ENCODE assay signal across 13 cellular contexts in genomic region chr3:73621388-73621787, GRCh38. TPM values are rescaled to one million over a fixed set of nuclear protein-coding genes. Genes with fewer than 3 reads are reported as not detected.
A peak's percentile ranks its signal among the peaks of the same experiment; 100 is the strongest.
DNase-seq lines count a peak whose midpoint lies in the region; ATAC-seq, FAIRE-seq and TF ChIP-seq lines count a peak whose summit lies in the region.
"Had no signal": no experiment of that assay in that cellular context is flagged by ENCODE, and none has a peak within 500 bp of the region (broad histone marks: within the 10 kb centered on the region; RNA-seq: fewer than 3 reads in every experiment).

No MANE protein-coding gene starts in this region.

- H3K4me2 ChIP-seq in osteoblast (ENCODE audit: insufficient read depth, low read length) = peak overlapping the region; percentile 90
- H3K4me2 ChIP-seq: KMS-11 had no signal

- H3K4me1 ChIP-seq in gastroesophageal sphincter = peaks cover 4 to 64% (median 6%) of the 10 kb centered on the region in 3 donors
- peaks cover 44% of the 10 kb centered on the region for H3K4me1 ChIP-seq in osteoblast (ENCODE audit: insufficient read depth, low read length)
- no peaks in the 10 kb centered on the region for H3K4me1 ChIP-seq in effector memory CD4-positive, alpha-beta T cell (ENCODE audit: control insufficient read depth, insufficient read depth, low read length, poor library complexity, severe bottlenecking)
- H3K4me1 ChIP-seq in thyroid gland = peaks cover 0 to 11% of the 10 kb centered on the region in 2 donors

- no peak for TF ChIP-seq EP300 in gastroesophageal sphincter (IDR thresholded peaks at IDR 0.05)

- peaks cover 6% of the 10 kb centered on the region for H3K27me3 ChIP-seq in gastroesophageal sphincter
- H3K27me3 ChIP-seq in osteoblast (ENCODE audit: insufficient read depth, low read length) = no peaks in the 10 kb centered on the region
- no peaks in the 10 kb centered on the region for H3K27me3 ChIP-seq in effector memory CD4-positive, alpha-beta T cell (replicated peaks; ENCODE audit: control insufficient read depth, insufficient read depth, low read length, poor library complexity, severe bottlenecking)
- H3K27me3 ChIP-seq in thyroid gland = no peaks in the 10 kb centered on the region

- peak overlapping the region; percentile 78 to 95 for H3K4me3 ChIP-seq in gastroesophageal sphincter
- peak overlapping the region; percentile 76 for H3K4me3 ChIP-seq in osteoblast (ENCODE audit: insufficient read depth, low read length)
- H3K4me3 ChIP-seq in effector memory CD4-positive, alpha-beta T cell (ENCODE audit: insufficient read depth, low read depth, low read length, poor library complexity, severe bottlenecking) = no peak overlapping the region
- H3K4me3 ChIP-seq in thyroid gland (replicated peaks in 1 of 3) = no peak overlapping the region

- no peak for FAIRE-seq in GM12891 (lab: Jason Lieb, UNC)

- ATAC-seq in Right ventricle myocardium inferior (peak; percentile 38), gastroesophageal sphincter (peak; percentile 13), GM19035 (IDR thresholded peaks at IDR 0.05; ENCODE audit: unreplicated experiment) (no peak)
- ATAC-seq: foreskin keratinocyte, PC-3 had no signal

- no peaks in the 10 kb centered on the region for H4K20me1 ChIP-seq in osteoblast (ENCODE audit: insufficient read depth, low read length)

- H3K79me2 ChIP-seq in osteoblast (ENCODE audit: insufficient read depth, low read length) = peaks cover 73% of the 10 kb centered on the region

- H2AFZ ChIP-seq in osteoblast (ENCODE audit: low read length) = peak overlapping the region; percentile 79

- no peak for DNase-seq in Right ventricle myocardium inferior (ENCODE audit: missing footprints)
- no peak for DNase-seq in cardiac septum (ENCODE audit: low spot score)
- no peak for DNase-seq in osteoblast (ENCODE audit: insufficient read length, low spot score, missing footprints)
- DNase-seq in effector memory CD4-positive, alpha-beta T cell = no peak
- DNase-seq in thyroid gland = no peak
- no peak for DNase-seq in GM12891 (ENCODE audit: insufficient read length, low spot score)
- DNase-seq: activated B cell treated with CpG ODN at 0.5 μM for 24 hours, foreskin keratinocyte, PC-3 had no signal

- intact Hi-C loops in Right ventricle myocardium inferior (cut with DNase I) = loop anchor here (5.0 to 10.0 kb wide), 4 partner anchors 34 to 186 kb away; no protein-coding TSS in a partner anchor
- intact Hi-C loops in cardiac septum (cut with DNase I) = loop anchor here (5.0 kb wide), 1 partner anchor 49 kb away; no protein-coding TSS in a partner anchor
- intact Hi-C loops in thyroid gland (cut with DNase I) = no loop called here

- peak overlapping the region; percentile 76 to 97 (median 90) for H3K27ac ChIP-seq in gastroesophageal sphincter
- H3K27ac ChIP-seq in osteoblast (ENCODE audit: low read depth, low read length) = peak overlapping the region; percentile 24
- H3K27ac ChIP-seq in effector memory CD4-positive, alpha-beta T cell (ENCODE audit: insufficient read depth, low read length, poor library complexity, severe bottlenecking) = no peak overlapping the region
- H3K27ac ChIP-seq in thyroid gland = no peak overlapping the region
- H3K27ac ChIP-seq: C4-2B, foreskin keratinocyte, KMS-11 had no signal

- H3K9me3 ChIP-seq in gastroesophageal sphincter = no peaks in the 10 kb centered on the region
- H3K9me3 ChIP-seq in osteoblast (ENCODE audit: low read depth, low read length) = no peaks in the 10 kb centered on the region
- H3K9me3 ChIP-seq in effector memory CD4-positive, alpha-beta T cell (ENCODE audit: control insufficient read depth, low read length) = no peaks in the 10 kb centered on the region
- H3K9me3 ChIP-seq in thyroid gland = no peaks in the 10 kb centered on the region

- 0% methylated on average over 1 to 3 of the region's 4 CpGs for WGBS in gastroesophageal sphincter (ENCODE audit: low coverage in 1 of 2), 2 donors
- 48 to 56% methylated on average over 4 of the region's 4 CpGs for WGBS in thyroid gland, 2 donors

- H3K36me3 ChIP-seq in gastroesophageal sphincter = no peaks in the 10 kb centered on the region
- no peaks in the 10 kb centered on the region for H3K36me3 ChIP-seq in osteoblast (ENCODE audit: insufficient read depth, low read length)
- no peaks in the 10 kb centered on the region for H3K36me3 ChIP-seq in effector memory CD4-positive, alpha-beta T cell (ENCODE audit: control insufficient read depth, insufficient read depth, low read length)
- no peaks in the 10 kb centered on the region for H3K36me3 ChIP-seq in thyroid gland

- TF ChIP-seq CTCF in gastroesophageal sphincter (IDR thresholded peaks at IDR 0.05) (no peak), osteoblast (IDR thresholded peaks at IDR 0.05; ENCODE audit: extremely low read depth, low read depth, low read length) (no peak), thyroid gland (IDR thresholded peaks at IDR 0.05) (no peak)

- TF ChIP-seq POLR2A in gastroesophageal sphincter (IDR thresholded peaks at IDR 0.05) (peak in 1 of 2 donors; percentile 10), thyroid gland (IDR thresholded peaks at IDR 0.05) (no peak), GM12891 (IDR thresholded peaks at IDR 0.05; ENCODE audit: low read depth, low read length) (no peak)

TF ChIP-seq in GM12891, 5 proteins besides CTCF, POLR2A, EP300 and RAD21:
- TF ChIP-seq SPI1 (IDR thresholded peaks at IDR 0.05; ENCODE audit: low read depth, low read length) (no peak), TAF1 (IDR thresholded peaks at IDR 0.05; ENCODE audit: low read depth, low read length) (no peak), PAX5 (IDR thresholded peaks at IDR 0.05; ENCODE audit: insufficient read depth, low read length, severe bottlenecking) (no peak), POU2F2 (IDR thresholded peaks at IDR 0.05; ENCODE audit: low read depth, low read length) (no peak), POLR2AphosphoS5 (IDR thresholded peaks at IDR 0.05; ENCODE audit: low read depth, low read length) (no peak)

RNA-seq across cellular contexts. Expression of gene PDZRN3, which starts 3.4 kb away (rescaled TPM):
- total RNA-seq in Right ventricle myocardium inferior (130 TPM), cardiac septum (66.0 TPM), gastroesophageal sphincter (100 to 1,000 TPM; 227 to 305 (median 265) TPM), osteoblast (18.3 and 26.4 TPM in 2 replicates), thyroid gland (1 to 10 TPM; 4.4 to 8.3 (median 6.0) TPM)
- not detected for polyA plus RNA-seq in GM12891 (2012; ENCODE audit: low read depth, missing spikeins)
- total RNA-seq: activated B cell treated with CpG ODN at 0.5 μM for 24 hours, PC-3 had no signal
- polyA plus RNA-seq: foreskin keratinocyte had no signal

Comparison
In these comparisons a context has a peak if more than half of its experiments do, and no peak if none do; other contexts are left out.
1. H3K27ac ChIP-seq: peak in gastroesophageal sphincter (4 of 4) and osteoblast (single experiment); none in effector memory CD4-positive, alpha-beta T cell (single experiment) and thyroid gland (0 of 3).
2. H3K4me3 ChIP-seq: peak in gastroesophageal sphincter (2 of 2) and osteoblast (single experiment); none in effector memory CD4-positive, alpha-beta T cell (single experiment) and thyroid gland (0 of 3).